ENCODE assay signal across 1 cellular context in the genomic region with DNA sequence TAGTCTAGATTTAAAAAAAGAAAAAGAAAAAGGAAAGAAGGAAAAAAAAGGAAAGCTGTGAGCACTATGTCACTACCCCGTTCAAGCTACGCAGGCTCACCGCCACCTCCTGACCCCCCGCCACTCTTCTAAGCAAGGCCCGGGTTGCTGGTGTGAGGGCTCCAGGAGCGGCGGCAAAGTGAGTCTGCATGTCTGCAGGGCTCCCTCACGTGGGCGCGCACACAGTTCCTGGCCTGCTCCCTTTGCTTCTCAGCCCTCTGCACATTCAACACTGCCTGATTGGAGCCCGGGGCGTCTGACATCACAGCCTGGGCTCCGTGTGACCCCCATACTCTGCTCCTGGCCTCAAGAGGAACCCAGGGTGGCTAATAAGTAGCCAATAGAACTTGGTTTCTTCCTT.
TF ChIP-seq lines count a peak whose summit lies in the region.

No MANE protein-coding gene starts in this region.

TF ChIP-seq in SK-N-SH, 30 proteins besides CTCF, POLR2A, EP300 and RAD21 (continued from another document):
- TF ChIP-seq, protein P1, sequence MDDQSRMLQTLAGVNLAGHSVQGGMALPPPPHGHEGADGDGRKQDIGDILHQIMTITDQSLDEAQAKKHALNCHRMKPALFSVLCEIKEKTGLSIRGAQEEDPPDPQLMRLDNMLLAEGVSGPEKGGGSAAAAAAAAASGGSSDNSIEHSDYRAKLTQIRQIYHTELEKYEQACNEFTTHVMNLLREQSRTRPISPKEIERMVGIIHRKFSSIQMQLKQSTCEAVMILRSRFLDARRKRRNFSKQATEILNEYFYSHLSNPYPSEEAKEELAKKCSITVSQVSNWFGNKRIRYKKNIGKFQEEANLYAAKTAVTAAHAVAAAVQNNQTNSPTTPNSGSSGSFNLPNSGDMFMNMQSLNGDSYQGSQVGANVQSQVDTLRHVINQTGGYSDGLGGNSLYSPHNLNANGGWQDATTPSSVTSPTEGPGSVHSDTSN (IDR thresholded peaks at IDR 0.05), result no peak
- no peak for TF ChIP-seq NRF1 (IDR thresholded peaks at IDR 0.05; ENCODE audit: low read depth, low read length)
